In the genomic region with DNA sequence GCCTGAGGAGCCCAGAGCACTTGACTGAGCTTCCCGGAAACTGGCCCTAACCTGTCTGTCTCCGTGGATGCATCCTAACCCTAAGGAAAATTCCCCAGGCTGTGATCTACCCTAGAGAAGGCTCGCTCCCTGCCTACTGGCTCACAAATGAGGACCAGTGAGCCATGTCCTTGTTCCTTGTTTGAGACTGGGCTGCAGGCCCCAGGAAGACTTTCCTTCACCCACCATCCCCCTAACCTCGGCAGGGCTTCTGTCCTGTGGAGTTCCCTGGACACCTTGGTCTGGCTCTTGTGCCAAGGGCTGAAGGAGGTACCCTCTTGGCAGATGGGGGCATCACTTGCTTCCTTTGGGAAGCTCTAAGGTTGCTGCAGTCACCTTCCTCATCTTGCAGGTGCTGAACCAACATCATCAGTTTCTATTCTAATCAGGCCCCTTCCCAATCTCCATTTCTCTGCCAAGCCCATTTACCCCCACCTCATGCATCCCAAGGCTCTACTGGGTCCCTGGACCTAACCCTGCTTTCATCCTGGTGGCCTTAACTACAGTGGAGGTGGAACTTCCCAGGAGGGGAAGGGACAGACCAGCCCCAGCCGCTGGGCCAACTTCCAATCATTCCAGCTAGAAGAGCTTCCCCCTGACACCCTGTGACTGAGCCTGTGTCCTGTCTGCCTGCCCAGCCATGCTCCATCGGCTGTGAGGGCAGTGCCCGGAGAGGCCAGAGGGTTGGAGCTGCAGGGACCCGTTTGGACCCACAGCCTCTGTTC, we compare ENCODE assay signal across 8 cellular contexts. TPM values are rescaled to one million over a fixed set of nuclear protein-coding genes. Genes with fewer than 3 reads are reported as not detected.
A peak's percentile ranks its signal among the peaks of the same experiment; 100 is the strongest.
DNase-seq lines count a peak whose midpoint lies in the region; ATAC-seq and TF ChIP-seq lines count a peak whose summit lies in the region.

No MANE protein-coding gene starts in this region.

- ATAC-seq in T-cell (replicated peaks in 1 of 4) (peak in 2 of 4 experiments; percentile 1 to 2), gastroesophageal sphincter (no peak), GM18520 (IDR thresholded peaks at IDR 0.05; ENCODE audit: unreplicated experiment) (no peak)

- BruUV-seq in Calu3 (replicated peaks; lab: Mats Ljungman, UMichigan): no TSS peak

- peaks cover 84% of the 10 kb centered on the region for H3K36me3 Mint-ChIP-seq in Calu3 (ENCODE audit: insufficient read depth, unreplicated experiment)
- H3K36me3 Mint-ChIP-seq in T-cell: peaks cover 15% of the 10 kb centered on the region

- CTCF ChIA-PET in Calu3 (lab: Charles Lee): interaction anchor here (0.6 to 1.0 kb wide), 3 partner anchors 27 to 40 kb away, joined by 3 to 6 read pairs (median 3); partner anchors contain the start of gene PHKG2
- CTCF ChIA-PET in T-cell (lab: Charles Lee): no interaction called here

- peak overlapping the region; percentile 88 for H3K4me2 ChIP-seq in parathyroid adenoma (ENCODE audit: low read length)

- H3K79me2 ChIP-seq in parathyroid adenoma: no peaks in the 10 kb centered on the region

- no peaks in the 10 kb centered on the region for H3K9me3 ChIP-seq in gastroesophageal sphincter
- no peaks in the 10 kb centered on the region for H3K9me3 ChIP-seq in parathyroid adenoma (ENCODE audit: control insufficient read depth, low read length)

- H3K9me3 Mint-ChIP-seq in Calu3 (ENCODE audit: low read depth, unreplicated experiment) (no peaks in the 10 kb centered on the region), T-cell (no peaks in the 10 kb centered on the region)

- H3K4me3 ChIP-seq in gastroesophageal sphincter (peak overlapping the region; percentile 63 to 82), parathyroid adenoma (ENCODE audit: low read depth, low read length) (peak overlapping the region; percentile 69)

- TF ChIP-seq CTCF in Calu3 (IDR thresholded peaks at IDR 0.05; ENCODE audit: unreplicated experiment): no peak
- no peak for TF ChIP-seq CTCF in gastroesophageal sphincter (IDR thresholded peaks at IDR 0.05)
- no peak for TF ChIP-seq CTCF in parathyroid adenoma (IDR thresholded peaks at IDR 0.05)

- no peak overlapping the region for H3K9ac ChIP-seq in parathyroid adenoma

- H3K27me3 Mint-ChIP-seq in Calu3 (ENCODE audit: unreplicated experiment) (no peaks in the 10 kb centered on the region), T-cell (peaks cover 0 to 2% of the 10 kb centered on the region in 2 donors)

- peaks cover 0 to 35% (median 17%) of the 10 kb centered on the region in 3 donors for H3K4me1 ChIP-seq in gastroesophageal sphincter
- H3K4me1 ChIP-seq in parathyroid adenoma: peaks cover 31% of the 10 kb centered on the region

- peak overlapping the region; percentile 82 for H2AFZ ChIP-seq in parathyroid adenoma

- no peak for TF ChIP-seq EP300 in gastroesophageal sphincter (IDR thresholded peaks at IDR 0.05)

- H3K27ac Mint-ChIP-seq in Calu3 (ENCODE audit: unreplicated experiment) (peak overlapping the region; percentile 84), T-cell (peak overlapping the region in 1 of 2 donors; percentile 55)

- H3K27ac ChIP-seq in gastroesophageal sphincter (peak overlapping the region; percentile 37 to 91 (median 90)), parathyroid adenoma (peak overlapping the region; percentile 83)

- no peak for TF ChIP-seq POLR2A in gastroesophageal sphincter (IDR thresholded peaks at IDR 0.05)

- POLR2A ChIA-PET in T-cell (lab: Charles Lee): interaction anchor here in 1 of 2 donors (0.6 kb wide), 1 partner anchor 11 kb away, joined by 3 read pairs; no protein-coding TSS in a partner anchor

- no peaks in the 10 kb centered on the region for H3K27me3 ChIP-seq in gastroesophageal sphincter
- H3K27me3 ChIP-seq in parathyroid adenoma (ENCODE audit: control insufficient read depth, insufficient read depth, low read length): no peaks in the 10 kb centered on the region

- intact Hi-C loops in Calu3 (cut with micrococcal nuclease; ENCODE audit: unreplicated experiment): no loop called here

- H3K4me3 Mint-ChIP-seq in Calu3 (ENCODE audit: low read depth, unreplicated experiment) (peak overlapping the region; percentile 90), T-cell (peak overlapping the region; percentile 83 to 87 (median 86))

- H3K4me1 Mint-ChIP-seq in Calu3 (ENCODE audit: low read depth, unreplicated experiment) (peaks cover 33% of the 10 kb centered on the region), T-cell (peaks cover 19 to 39% (median 30%) of the 10 kb centered on the region in 3 donors)

- H3K36me3 ChIP-seq in gastroesophageal sphincter (peaks cover 0 to 52% of the 10 kb centered on the region in 2 donors), parathyroid adenoma (ENCODE audit: control insufficient read depth, insufficient read depth, low read length) (no peaks in the 10 kb centered on the region)

- DNase-seq in Calu3 (no peak), T-cell (no peak), dedifferentiated amniotic fluid mesenchymal stem cell (ENCODE audit: extremely low spot score) (no peak), NCI-H1092 (lab: John Stamatoyannopoulos, UW) (no peak), DMS114 treated with DMSO at 0.1 percent for 48 hours (lab: John Stamatoyannopoulos, UW; ENCODE audit: unreplicated experiment) (no peak)

- WGBS in gastroesophageal sphincter (ENCODE audit: low coverage in 1 of 2), 2 donors: 43% methylated on average over 1 of the region's 8 CpGs; no CpG with 5 or more reads in 1 of the 2 donors

RNA-seq across cellular contexts. Expression of gene RNF40, which starts 12.4 kb away (rescaled TPM):
- total RNA-seq in Calu3 (2022) (130 and 136 TPM in 2 replicates), T-cell (100 to 1,000 TPM in 1 of 5 donors, 10 to 100 TPM in 4; 55.7 to 106 (median 95.9) TPM), gastroesophageal sphincter (100 to 1,000 TPM in 1 of 4 donors, 10 to 100 TPM in 3; 76.4 to 108 (median 80.6) TPM)

RNA-seq across cellular contexts. Expression of gene ZNF629, which starts 12.5 kb away (rescaled TPM):
- total RNA-seq in Calu3 (2022) (29.9 and 32.6 TPM in 2 replicates), T-cell (1 to 10 TPM; 2.4 to 7.6 (median 4.4) TPM), gastroesophageal sphincter (10 to 100 TPM; 12.3 to 16.5 (median 14.5) TPM)

RNA-seq across cellular contexts. Expression of gene CFAP119, which starts 12.7 kb away (rescaled TPM):
- total RNA-seq in Calu3 (2022) (13.7 and 13.8 TPM in 2 replicates), T-cell (1 to 10 TPM; 1.3 to 3.1 (median 2.7) TPM), gastroesophageal sphincter (1 to 10 TPM in 2 of 4 donors, not detected in 2; 1.3 to 1.9 TPM)

RNA-seq across cellular contexts. Expression of gene PHKG2, which starts 26.3 kb away (rescaled TPM):
- total RNA-seq in Calu3 (2022): 66.7 and 72.8 TPM in 2 replicates
- total RNA-seq in T-cell: 10 to 100 TPM; 36.4 to 57.8 (median 48.9) TPM
- total RNA-seq in gastroesophageal sphincter: 10 to 100 TPM; 19.4 to 29.0 (median 23.4) TPM
